Comparison of ENCODE assay signal across 14 cellular contexts in the genomic region with DNA sequence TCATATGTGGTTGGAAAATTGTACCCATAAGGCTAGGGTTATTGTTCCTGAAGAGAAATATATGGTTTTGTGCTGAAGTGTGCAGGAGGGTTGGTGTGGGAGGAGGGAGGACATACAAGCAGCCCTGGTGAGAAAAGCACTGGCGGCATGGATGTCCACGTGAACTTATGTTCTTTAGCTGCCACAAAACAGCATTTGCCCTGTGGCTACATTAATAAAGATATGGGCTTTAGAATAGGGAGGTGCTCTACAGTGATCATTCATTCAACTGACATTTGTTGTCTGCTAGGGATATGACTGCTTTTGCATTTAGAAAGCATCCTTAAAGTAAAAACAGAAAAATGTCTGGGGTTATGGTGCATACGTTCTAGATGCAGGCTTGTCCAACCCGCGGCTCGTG.
A peak's percentile ranks its signal among the peaks of the same experiment; 100 is the strongest.
DNase-seq lines count a peak whose midpoint lies in the region; ATAC-seq lines count a peak whose summit lies in the region.
"Had no signal": no experiment of that assay in that cellular context is flagged by ENCODE, and none has a peak within 500 bp of the region (broad histone marks: within the 10 kb centered on the region; RNA-seq: fewer than 3 reads in every experiment).

No MANE protein-coding gene starts in this region.

- H3K36me3 ChIP-seq in effector memory CD4-positive, alpha-beta T cell (ENCODE audit: control insufficient read depth, insufficient read depth, low read length) = peaks cover 45% of the 10 kb centered on the region

- H3K27ac Mint-ChIP-seq in activated naive CD4-positive, alpha-beta T cell treated with anti-CD3 and anti-CD28 coated beads, Interleukin-2, amount 50 U/mL, for 24 hours = peak overlapping the region; percentile 94
- peak overlapping the region; percentile 78 for H3K27ac Mint-ChIP-seq in T-helper 2 cell treated with Interferon-gamma antibody and Interleukin-4, amounts not matched to agents 5 μg/mL and 100 μg/mL, for 36 hours
- H3K27ac Mint-ChIP-seq in stimulated activated naive CD8-positive, alpha-beta T cell treated with anti-CD3 and anti-CD28 coated beads, Interleukin-15, amount 100 ng/mL, for 72 hours = peak overlapping the region; percentile 48 to 100

- H3K9me3 Mint-ChIP-seq in activated naive CD4-positive, alpha-beta T cell treated with anti-CD3 and anti-CD28 coated beads, Interleukin-2, amount 50 U/mL, for 24 hours = no peaks in the 10 kb centered on the region
- no peaks in the 10 kb centered on the region for H3K9me3 Mint-ChIP-seq in T-helper 2 cell treated with Interferon-gamma antibody and Interleukin-4, amounts not matched to agents 5 μg/mL and 100 μg/mL, for 36 hours
- no peaks in the 10 kb centered on the region for H3K9me3 Mint-ChIP-seq in stimulated activated naive CD8-positive, alpha-beta T cell treated with anti-CD3 and anti-CD28 coated beads, Interleukin-15, amount 100 ng/mL, for 72 hours

- peak overlapping the region; percentile 91 for H3K4me3 ChIP-seq in effector memory CD4-positive, alpha-beta T cell (ENCODE audit: insufficient read depth, low read depth, low read length, poor library complexity, severe bottlenecking)
- H3K4me3 ChIP-seq: testis had no signal

- no peaks in the 10 kb centered on the region for H3K9me3 ChIP-seq in effector memory CD4-positive, alpha-beta T cell (ENCODE audit: control insufficient read depth, low read length)
- H3K9me3 ChIP-seq: testis had no signal

- peak overlapping the region; percentile 2 for H3K27ac ChIP-seq in effector memory CD4-positive, alpha-beta T cell (ENCODE audit: insufficient read depth, low read length, poor library complexity, severe bottlenecking)
- H3K27ac ChIP-seq: testis had no signal

- no peaks in the 10 kb centered on the region for H3K27me3 ChIP-seq in effector memory CD4-positive, alpha-beta T cell (replicated peaks; ENCODE audit: control insufficient read depth, insufficient read depth, low read length, poor library complexity, severe bottlenecking)
- H3K27me3 ChIP-seq: testis had no signal

- H3K4me1 ChIP-seq in effector memory CD4-positive, alpha-beta T cell (ENCODE audit: control insufficient read depth, insufficient read depth, low read length, poor library complexity, severe bottlenecking) = peaks cover 30% of the 10 kb centered on the region

- peak overlapping the region; percentile 93 for H3K4me3 Mint-ChIP-seq in activated naive CD4-positive, alpha-beta T cell treated with anti-CD3 and anti-CD28 coated beads, Interleukin-2, amount 50 U/mL, for 24 hours
- H3K4me3 Mint-ChIP-seq in T-helper 2 cell treated with Interferon-gamma antibody and Interleukin-4, amounts not matched to agents 5 μg/mL and 100 μg/mL, for 36 hours = peak overlapping the region; percentile 89
- H3K4me3 Mint-ChIP-seq in stimulated activated naive CD8-positive, alpha-beta T cell treated with anti-CD3 and anti-CD28 coated beads, Interleukin-15, amount 100 ng/mL, for 72 hours = peak overlapping the region; percentile 92 to 96

- no peak for ATAC-seq in stimulated activated naive CD8-positive, alpha-beta T cell treated with anti-CD3 and anti-CD28 coated beads, Interleukin-15, amount 100 ng/mL, for 72 hours
- no peak for ATAC-seq in HG03025 (IDR thresholded peaks at IDR 0.05; ENCODE audit: low FRiP score, unreplicated experiment)
- ATAC-seq: activated CD4-positive, CD25-positive, alpha-beta regulatory T cell treated with anti-CD3 and anti-CD28 coated beads, Interleukin-2, amount 50 U/mL, for 24 hours; Right ventricle myocardium inferior had no signal

- H3K27me3 Mint-ChIP-seq in activated naive CD4-positive, alpha-beta T cell treated with anti-CD3 and anti-CD28 coated beads, Interleukin-2, amount 50 U/mL, for 24 hours = no peaks in the 10 kb centered on the region
- H3K27me3 Mint-ChIP-seq in T-helper 2 cell treated with Interferon-gamma antibody and Interleukin-4, amounts not matched to agents 5 μg/mL and 100 μg/mL, for 36 hours (ENCODE audit: low read depth) = no peaks in the 10 kb centered on the region
- no peaks in the 10 kb centered on the region for H3K27me3 Mint-ChIP-seq in stimulated activated naive CD8-positive, alpha-beta T cell treated with anti-CD3 and anti-CD28 coated beads, Interleukin-15, amount 100 ng/mL, for 72 hours

- H3K4me1 Mint-ChIP-seq in activated naive CD4-positive, alpha-beta T cell treated with anti-CD3 and anti-CD28 coated beads, Interleukin-2, amount 50 U/mL, for 24 hours = peaks cover 45% of the 10 kb centered on the region
- peaks cover 22% of the 10 kb centered on the region for H3K4me1 Mint-ChIP-seq in T-helper 2 cell treated with Interferon-gamma antibody and Interleukin-4, amounts not matched to agents 5 μg/mL and 100 μg/mL, for 36 hours (ENCODE audit: low read depth)
- peaks cover 60% of the 10 kb centered on the region for H3K4me1 Mint-ChIP-seq in stimulated activated naive CD8-positive, alpha-beta T cell treated with anti-CD3 and anti-CD28 coated beads, Interleukin-15, amount 100 ng/mL, for 72 hours

- DNase-seq in activated naive CD4-positive, alpha-beta T cell treated with Interleukin-2 at 50 U/mL for 16 hours = no peak
- DNase-seq in T-helper 2 cell treated with Interferon-gamma antibody and Interleukin-4, amounts not matched to agents 5 μg/mL and 100 μg/mL, for 36 hours (ENCODE audit: low spot score) = no peak
- no peak for DNase-seq in effector memory CD4-positive, alpha-beta T cell
- no peak for DNase-seq in stimulated activated naive CD8-positive, alpha-beta T cell treated with anti-CD3 and anti-CD28 coated beads, Interleukin-15, amount 100 ng/mL, for 72 hours
- no peak for DNase-seq in GF-D8 (lab: John Stamatoyannopoulos, UW)
- DNase-seq in T1000 (lab: John Stamatoyannopoulos, UW) = no peak
- DNase-seq: kidney glomerular epithelial cell, NCI-H1694 treated with DMSO at 0.1 percent for 48 hours, NCI-H446, testis had no signal

- peaks cover 33% of the 10 kb centered on the region for H3K36me3 Mint-ChIP-seq in activated naive CD4-positive, alpha-beta T cell treated with anti-CD3 and anti-CD28 coated beads, Interleukin-2, amount 50 U/mL, for 24 hours
- peaks cover 58% of the 10 kb centered on the region for H3K36me3 Mint-ChIP-seq in T-helper 2 cell treated with Interferon-gamma antibody and Interleukin-4, amounts not matched to agents 5 μg/mL and 100 μg/mL, for 36 hours (ENCODE audit: low read depth)
